ENCODE assay signal across 1 cellular context in the genomic region with DNA sequence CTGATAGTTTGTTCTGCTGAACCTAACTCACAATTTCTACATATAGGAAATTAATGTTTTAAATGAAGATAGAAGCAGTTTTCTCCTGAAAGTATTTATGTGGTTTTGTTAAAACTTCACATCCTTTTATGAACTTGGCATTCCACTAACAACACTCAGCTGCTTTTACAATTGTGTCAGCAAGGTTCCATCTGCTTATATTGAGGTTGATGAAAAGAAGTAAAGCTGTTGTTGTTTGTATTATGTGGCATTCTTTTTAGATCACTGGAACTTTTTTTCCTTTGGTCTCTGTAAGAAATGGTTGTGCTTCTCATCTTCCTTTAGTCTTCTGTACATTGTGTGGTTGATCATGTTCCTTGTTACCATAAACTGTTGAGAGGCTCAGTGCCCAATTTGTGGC.
TF ChIP-seq lines count a peak whose summit lies in the region.

No MANE protein-coding gene starts in this region.

TF ChIP-seq in H1, 55 proteins besides CTCF, POLR2A, EP300 and RAD21 (continued from another document):
- TF ChIP-seq PHF8 (conservative IDR thresholded peaks at IDR 0.05; ENCODE audit: low read depth, low read length) = no peak
- TF ChIP-seq TAF1 (IDR thresholded peaks at IDR 0.05; ENCODE audit: low read depth, low read length) = no peak
